In the genomic region with DNA sequence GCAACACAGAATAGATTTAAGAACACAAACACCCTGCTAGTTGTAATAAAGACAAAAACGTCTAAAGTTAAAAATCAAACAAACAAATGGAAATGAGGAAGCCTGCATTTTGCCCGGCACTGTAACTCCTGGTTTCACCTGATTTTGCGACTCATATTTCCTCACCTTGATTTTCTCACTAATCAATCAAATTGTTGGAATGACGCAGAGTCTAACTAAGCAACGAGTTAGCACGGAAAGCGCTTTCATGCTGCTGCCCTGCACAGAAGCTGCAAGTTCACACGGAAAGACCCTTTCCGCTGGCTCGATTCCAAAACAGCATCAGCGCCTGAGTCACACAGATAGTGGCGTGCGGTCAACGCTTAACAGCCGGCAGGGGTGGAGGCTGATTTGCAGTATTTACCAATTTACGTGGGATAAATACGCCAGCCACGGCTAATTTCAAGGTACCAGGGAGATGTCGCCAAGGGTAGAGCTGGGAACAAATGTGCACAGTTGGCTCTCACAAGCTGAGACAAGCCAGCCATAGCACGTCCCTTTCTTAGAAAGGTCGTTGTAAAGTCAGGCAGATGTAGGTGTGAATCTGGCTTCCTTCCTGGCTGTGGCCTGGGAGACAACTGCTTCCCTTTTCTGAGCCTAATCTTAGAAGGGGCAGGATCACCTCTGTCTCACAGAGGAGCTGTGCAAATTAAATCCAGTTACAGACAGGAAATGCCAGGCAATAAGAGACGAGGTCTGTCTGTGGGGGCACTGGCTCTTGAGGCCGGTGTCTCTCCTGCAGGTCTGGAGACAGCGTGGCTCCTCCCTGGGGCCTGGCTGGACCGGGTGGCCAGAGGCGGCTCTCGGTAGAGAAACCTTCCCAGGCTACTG, we compare ENCODE assay signal across 9 cellular contexts.
DNase-seq lines count a peak whose midpoint lies in the region; ATAC-seq, FAIRE-seq and TF ChIP-seq lines count a peak whose summit lies in the region.
"Had no signal": no experiment of that assay in that cellular context is flagged by ENCODE, and none has a peak within 500 bp of the region (broad histone marks: within the 10 kb centered on the region; RNA-seq: fewer than 3 reads in every experiment).

No MANE protein-coding gene starts in this region.

- peak; percentile 77 for DNase-seq in GM12891 (ENCODE audit: insufficient read length, low spot score)
- DNase-seq in NCI-H345 treated with DMSO at 0.1 percent for 48 hours (lab: John Stamatoyannopoulos, UW; ENCODE audit: unreplicated experiment) = peak; percentile 29
- peak; percentile 52 to 72 (median 68) for DNase-seq in activated CD8-positive, alpha-beta memory T cell treated with anti-CD3 and anti-CD28 coated beads for 48 hours (ENCODE audit: low read depth in 2 of 3, low spot score in 2 of 3)
- DNase-seq in epithelial cell of prostate (ENCODE audit: low read depth, low spot score) = peak; percentile 20
- peak; percentile 7 for DNase-seq in pons (ENCODE audit: low spot score)
- peak; percentile 42 to 48 for DNase-seq in uterus
- DNase-seq in MG63 = no peak

- no peak overlapping the region for H3K27ac ChIP-seq in epithelial cell of prostate
- no peak overlapping the region for H3K27ac ChIP-seq in uterus

- peaks cover 0 to 7% of the 10 kb centered on the region in 2 donors for H3K4me1 ChIP-seq in uterus

- H3K36me3 ChIP-seq in uterus (no peaks in the 10 kb centered on the region), MG63 (no peaks in the 10 kb centered on the region)

- no peaks in the 10 kb centered on the region for H3K9me3 ChIP-seq in uterus
- H3K9me3 ChIP-seq in MG63 = no peaks in the 10 kb centered on the region

- H3K27me3 ChIP-seq in uterus (no peaks in the 10 kb centered on the region), MG63 (no peaks in the 10 kb centered on the region)

- TF ChIP-seq CTCF in uterus (IDR thresholded peaks at IDR 0.05) = no peak

- H3K4me3 ChIP-seq in uterus (no peak overlapping the region), MG63 (no peak overlapping the region)

- no peak for TF ChIP-seq POLR2A in GM12891 (IDR thresholded peaks at IDR 0.05; ENCODE audit: low read depth, low read length)
- no peak for TF ChIP-seq POLR2A in uterus (IDR thresholded peaks at IDR 0.05)

- peak; percentile 99 for FAIRE-seq in GM12891 (lab: Jason Lieb, UNC)
- FAIRE-seq: TTC549 had no signal

- peak; percentile 65 for ATAC-seq in HG02678 (IDR thresholded peaks at IDR 0.05; ENCODE audit: unreplicated experiment)

- intact Hi-C loops in uterus (cut with DNase I; ENCODE audit: low total_unique reads) = loop anchor here (10.0 kb wide), 1 partner anchor 59 kb away; no protein-coding TSS in a partner anchor

TF ChIP-seq in GM12891, 5 proteins besides CTCF, POLR2A, EP300 and RAD21:
- TF ChIP-seq POU2F2 (IDR thresholded peaks at IDR 0.05; ENCODE audit: low read depth, low read length) (0 out of 2 replicates have a peak, but pooled peaks have one; percentile 38), TAF1 (IDR thresholded peaks at IDR 0.05; ENCODE audit: low read depth, low read length) (no peak), SPI1 (IDR thresholded peaks at IDR 0.05; ENCODE audit: low read depth, low read length) (peak; percentile 55; the same call in 1 of the 2 replicates), PAX5 (IDR thresholded peaks at IDR 0.05; ENCODE audit: insufficient read depth, low read length, severe bottlenecking) (no peak), POLR2AphosphoS5 (IDR thresholded peaks at IDR 0.05; ENCODE audit: low read depth, low read length) (0 out of 2 replicates have a peak, but pooled peaks have one; percentile 56)
